1 cellular context compared by ENCODE assay signal in genomic region chr11:125090816-125091215, GRCh38.
TF ChIP-seq lines count a peak whose summit lies in the region.

No MANE protein-coding gene starts in this region.

TF ChIP-seq in IMR-90, 13 proteins besides CTCF, POLR2A, EP300 and RAD21:
- TF ChIP-seq SMC3 (IDR thresholded peaks at IDR 0.05; ENCODE audit: low read depth, low read length): no peak
- TF ChIP-seq MAFK (IDR thresholded peaks at IDR 0.05; ENCODE audit: low read depth, low read length): no peak
- no peak for TF ChIP-seq MAZ (IDR thresholded peaks at IDR 0.05; ENCODE audit: borderline replicate concordance, low read depth, low read length)
- no peak for TF ChIP-seq FOS (IDR thresholded peaks at IDR 0.05; ENCODE audit: low read depth, low read length)
- no peak for TF ChIP-seq CEBPB (IDR thresholded peaks at IDR 0.05; ENCODE audit: low read depth, low read length)
- no peak for TF ChIP-seq RCOR1 (IDR thresholded peaks at IDR 0.05; ENCODE audit: insufficient replicate concordance, low read length)
- TF ChIP-seq CHD1 (IDR thresholded peaks at IDR 0.05; ENCODE audit: low read depth, low read length): no peak
- no peak for TF ChIP-seq USF2 (IDR thresholded peaks at IDR 0.05; ENCODE audit: low read depth, low read length)
- TF ChIP-seq MXI1 (IDR thresholded peaks at IDR 0.05; ENCODE audit: borderline replicate concordance, low read depth, low read length): no peak
- no peak for TF ChIP-seq RFX5 (IDR thresholded peaks at IDR 0.05; ENCODE audit: low read depth, low read length)
